In the genomic region with DNA sequence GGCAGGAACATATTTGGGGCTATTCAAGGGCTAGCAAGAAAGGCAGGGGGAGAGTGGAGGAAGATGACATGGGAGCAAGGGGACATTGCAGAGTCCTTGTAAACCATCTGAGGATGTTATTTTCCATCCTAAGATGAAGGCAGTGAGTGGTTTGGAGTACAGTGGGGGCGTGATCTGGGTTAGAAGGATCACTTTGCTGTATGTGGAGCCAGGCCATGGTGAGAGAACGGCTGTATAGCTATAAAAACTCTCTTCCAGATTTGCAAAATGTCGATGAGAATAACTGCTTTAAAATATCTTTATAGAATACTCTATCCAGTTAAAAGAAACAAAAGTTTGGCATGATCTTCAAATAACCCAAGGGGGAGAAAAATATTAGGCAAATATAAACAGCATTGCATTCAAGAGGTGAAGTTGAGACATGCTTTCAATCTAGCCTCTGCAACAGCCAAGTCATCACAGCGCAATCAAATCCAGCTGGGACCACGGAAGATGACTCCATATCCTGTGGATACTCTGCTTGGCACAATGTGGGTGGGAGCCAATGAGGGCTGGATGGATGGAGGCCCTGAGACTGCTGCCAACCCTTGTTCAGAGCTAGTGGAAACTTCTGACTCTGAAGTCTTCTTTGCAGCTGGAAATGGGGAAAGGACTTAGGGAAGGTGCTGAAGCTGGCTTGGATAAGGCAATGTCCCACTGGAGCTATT, we compare ENCODE assay signal across 1 cellular context.
TF ChIP-seq lines count a peak whose summit lies in the region.

No MANE protein-coding gene starts in this region.

TF ChIP-seq in IMR-90, 13 proteins besides CTCF, POLR2A, EP300 and RAD21 (continued from another document):
- TF ChIP-seq, protein P1, sequence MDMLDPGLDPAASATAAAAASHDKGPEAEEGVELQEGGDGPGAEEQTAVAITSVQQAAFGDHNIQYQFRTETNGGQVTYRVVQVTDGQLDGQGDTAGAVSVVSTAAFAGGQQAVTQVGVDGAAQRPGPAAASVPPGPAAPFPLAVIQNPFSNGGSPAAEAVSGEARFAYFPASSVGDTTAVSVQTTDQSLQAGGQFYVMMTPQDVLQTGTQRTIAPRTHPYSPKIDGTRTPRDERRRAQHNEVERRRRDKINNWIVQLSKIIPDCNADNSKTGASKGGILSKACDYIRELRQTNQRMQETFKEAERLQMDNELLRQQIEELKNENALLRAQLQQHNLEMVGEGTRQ (IDR thresholded peaks at IDR 0.05; ENCODE audit: low read depth, low read length), result no peak
- TF ChIP-seq MAZ (IDR thresholded peaks at IDR 0.05; ENCODE audit: borderline replicate concordance, low read depth, low read length) (no peak), NFE2L2 (IDR thresholded peaks at IDR 0.05; ENCODE audit: low read depth, low read length) (peak; percentile 47; the same call in 1 of the 2 replicates), MAFK (IDR thresholded peaks at IDR 0.05; ENCODE audit: low read depth, low read length) (no peak), CHD1 (IDR thresholded peaks at IDR 0.05; ENCODE audit: low read depth, low read length) (no peak), CEBPB (IDR thresholded peaks at IDR 0.05; ENCODE audit: low read depth, low read length) (peak; percentile 70), FOS (IDR thresholded peaks at IDR 0.05; ENCODE audit: low read depth, low read length) (no peak)
TF ChIP-seq in IMR-90: peak in this region for 2.
